In genomic region chr11:12842933-12843636, GRCh38 we compare ENCODE assay signal across 9 cellular contexts.
DNase-seq lines count a peak whose midpoint lies in the region; ATAC-seq and TF ChIP-seq lines count a peak whose summit lies in the region.
"Had no signal": no experiment of that assay in that cellular context is flagged by ENCODE, and none has a peak within 500 bp of the region (broad histone marks: within the 10 kb centered on the region; RNA-seq: fewer than 3 reads in every experiment).

No MANE protein-coding gene starts in this region.

- H3K27me3 ChIP-seq in mesenchymal stem cell (ENCODE audit: control insufficient read depth in 1 of 2, insufficient read depth in 1 of 2, low read length in 2 of 2): no peaks in the 10 kb centered on the region

- H3K27me3 Mint-ChIP-seq in stimulated activated naive CD8-positive, alpha-beta T cell treated with anti-CD3 and anti-CD28 coated beads, Interleukin-15, amount 100 ng/mL, for 72 hours: peaks cover 8% of the 10 kb centered on the region

- no peak overlapping the region for H2BK120ac ChIP-seq in mesenchymal stem cell (ENCODE audit: low read depth, low read length)

- H3K9me3 Mint-ChIP-seq in stimulated activated naive CD8-positive, alpha-beta T cell treated with anti-CD3 and anti-CD28 coated beads, Interleukin-15, amount 100 ng/mL, for 72 hours: no peaks in the 10 kb centered on the region

- no peak overlapping the region for H3K4me3 ChIP-seq in mesenchymal stem cell (ENCODE audit: insufficient read depth in 1 of 2, low read depth in 1 of 2, low read length in 2 of 2)

- no peak overlapping the region for H2AK5ac ChIP-seq in mesenchymal stem cell (ENCODE audit: low read length, severe bottlenecking)

- no peaks in the 10 kb centered on the region for H3K4me1 Mint-ChIP-seq in stimulated activated naive CD8-positive, alpha-beta T cell treated with anti-CD3 and anti-CD28 coated beads, Interleukin-15, amount 100 ng/mL, for 72 hours
- H3K4me1 Mint-ChIP-seq: naive B cell had no signal

- in situ Hi-C loops in Caki2 (cut with HindIII; ENCODE audit: low pct_unique_long_range_greater_than_20kb, low sequenced_read_pairs): no loop called here
- in situ Hi-C loops in GM13976 (cut with MboI; ENCODE audit: low sequenced_read_pairs, unreplicated experiment): no loop called here

- no peak overlapping the region for H2AFZ ChIP-seq in mesenchymal stem cell (ENCODE audit: low read depth, low read length)

- no peak overlapping the region for H2BK15ac ChIP-seq in mesenchymal stem cell (ENCODE audit: low read depth, poor library complexity, severe bottlenecking)

- H3K9ac ChIP-seq in mesenchymal stem cell (ENCODE audit: low read length): peak overlapping the region; percentile 71

- H4K91ac ChIP-seq in mesenchymal stem cell (ENCODE audit: low read length): no peak overlapping the region

- H3K79me1 ChIP-seq in mesenchymal stem cell (replicated peaks; ENCODE audit: low read length, poor library complexity, severe bottlenecking): peaks cover 16% of the 10 kb centered on the region

- H4K8ac ChIP-seq in mesenchymal stem cell (ENCODE audit: low read length): no peak overlapping the region

- no peak overlapping the region for H3K27ac Mint-ChIP-seq in stimulated activated naive CD8-positive, alpha-beta T cell treated with anti-CD3 and anti-CD28 coated beads, Interleukin-15, amount 100 ng/mL, for 72 hours
- H3K27ac Mint-ChIP-seq: naive B cell had no signal

- DNase-seq in Caki2 (ENCODE audit: low read depth): peak; percentile 89
- DNase-seq in NCI-H146 (lab: John Stamatoyannopoulos, UW): peak; percentile 87
- peak; percentile 61 for DNase-seq in mesenchymal stem cell
- DNase-seq in GM10266 (ENCODE audit: extremely low spot score): no peak
- DNase-seq in GM13976 (ENCODE audit: low spot score): no peak
- no peak for DNase-seq in stimulated activated naive CD8-positive, alpha-beta T cell treated with anti-CD3 and anti-CD28 coated beads, Interleukin-15, amount 100 ng/mL, for 72 hours
- DNase-seq: naive B cell had no signal

- H3K23ac ChIP-seq in mesenchymal stem cell (ENCODE audit: low read length in 2 of 2): no peak overlapping the region

- no peak overlapping the region for H3K18ac ChIP-seq in mesenchymal stem cell (ENCODE audit: low read depth in 1 of 2, low read length in 2 of 2)

- 78% methylated on average over 6 of the region's 6 CpGs for WGBS in mesenchymal stem cell

- TF ChIP-seq CTCF in VCaP (conservative IDR thresholded peaks at IDR 0.05) (no peak), GM10266 (IDR thresholded peaks at IDR 0.05; ENCODE audit: control insufficient read depth, insufficient read depth, low read depth, missing control alignments) (no peak), GM13976 (IDR thresholded peaks at IDR 0.05; ENCODE audit: borderline replicate concordance, control extremely low read depth, extremely low read depth, insufficient read depth, missing control alignments) (no peak)

- no peak overlapping the region for H3K14ac ChIP-seq in mesenchymal stem cell (ENCODE audit: low read length in 2 of 2)

- H3K4me2 ChIP-seq in mesenchymal stem cell (ENCODE audit: low read length, poor library complexity, severe bottlenecking): no peak overlapping the region

- no peaks in the 10 kb centered on the region for H3K9me3 ChIP-seq in mesenchymal stem cell (ENCODE audit: control insufficient read depth, low read length)

- H3K36me3 ChIP-seq in mesenchymal stem cell (ENCODE audit: control insufficient read depth in 1 of 2, insufficient read depth in 2 of 2, low read depth in 1 of 2, low read length in 2 of 2): no peaks in the 10 kb centered on the region

- H3K4me1 ChIP-seq in mesenchymal stem cell (ENCODE audit: control insufficient read depth, insufficient read depth, low read depth, low read length): peaks cover 22% of the 10 kb centered on the region

- no peak overlapping the region for H2BK5ac ChIP-seq in mesenchymal stem cell (ENCODE audit: low read depth, low read length, poor library complexity, severe bottlenecking)

- H3K4ac ChIP-seq in mesenchymal stem cell (ENCODE audit: low read depth in 1 of 2, low read length in 2 of 2): no peak overlapping the region

- H3K27ac ChIP-seq in VCaP: peak overlapping the region; percentile 64
- H3K27ac ChIP-seq in mesenchymal stem cell (ENCODE audit: low read length, poor library complexity, severe bottlenecking): no peak overlapping the region

- no peak for ATAC-seq in GM19397 (IDR thresholded peaks at IDR 0.05; ENCODE audit: unreplicated experiment)
- ATAC-seq in stimulated activated naive CD8-positive, alpha-beta T cell treated with anti-CD3 and anti-CD28 coated beads, Interleukin-15, amount 100 ng/mL, for 72 hours: no peak

- H3K4me3 Mint-ChIP-seq in stimulated activated naive CD8-positive, alpha-beta T cell treated with anti-CD3 and anti-CD28 coated beads, Interleukin-15, amount 100 ng/mL, for 72 hours: no peak overlapping the region
- H3K4me3 Mint-ChIP-seq: naive B cell had no signal

- no peak overlapping the region for H2BK12ac ChIP-seq in mesenchymal stem cell (ENCODE audit: low read length in 2 of 2)

Comparison
In these comparisons a context has a peak if more than half of its experiments do, and no peak if none do; other contexts are left out.
1. DNase-seq: peak in Caki2 (single experiment), NCI-H146 (single experiment) and mesenchymal stem cell (single experiment); none in GM10266 (single experiment), GM13976 (single experiment) and stimulated activated naive CD8-positive, alpha-beta T cell treated with anti-CD3 and anti-CD28 coated beads, Interleukin-15, amount 100 ng/mL, for 72 hours (0 of 2).